ENCODE assay signal across 10 cellular contexts in genomic region chr6:154773610-154774089, GRCh38. TPM values are rescaled to one million over a fixed set of nuclear protein-coding genes. Genes with fewer than 3 reads are reported as not detected.
DNase-seq lines count a peak whose midpoint lies in the region; ATAC-seq, FAIRE-seq and TF ChIP-seq lines count a peak whose summit lies in the region.
"Had no signal": no experiment of that assay in that cellular context is flagged by ENCODE, and none has a peak within 500 bp of the region (broad histone marks: within the 10 kb centered on the region; RNA-seq: fewer than 3 reads in every experiment).

No MANE protein-coding gene starts in this region.

- peak; percentile 83 for ATAC-seq in GM19397 (IDR thresholded peaks at IDR 0.05; ENCODE audit: unreplicated experiment)
- ATAC-seq in HG02938 (IDR thresholded peaks at IDR 0.05; ENCODE audit: unreplicated experiment), result peak; percentile 97
- peak; percentile 81 for ATAC-seq in activated B cell treated with CpG ODN at 0.5 μM for 24 hours (ENCODE audit: low read depth)

- peaks cover 41% of the 10 kb centered on the region for H3K4me1 Mint-ChIP-seq in activated B cell treated with CpG ODN at 0.5 μM for 24 hours

- peak overlapping the region; percentile 64 for H3K27ac Mint-ChIP-seq in activated B cell treated with CpG ODN at 0.5 μM for 24 hours

- intact Hi-C loops in activated B cell treated with CpG ODN at 0.5 μM for 24 hours (cut with micrococcal nuclease), result loop anchor here (1.0 kb wide), 1 partner anchor 40 kb away; the partner anchor contains the start of gene SCAF8

- CTCF ChIA-PET in activated B cell treated with CpG ODN at 0.5 μM for 24 hours (lab: Charles Lee), result interaction anchor here (1.7 kb wide), 1 partner anchor 97 kb away, joined by 9 read pairs; no protein-coding TSS in a partner anchor

- peak; percentile 89 for FAIRE-seq in GM18507 (lab: Jason Lieb, UNC)
- FAIRE-seq in urothelium cell line (lab: Jason Lieb, UNC), result no peak

- H3K36me3 Mint-ChIP-seq in activated B cell treated with CpG ODN at 0.5 μM for 24 hours (ENCODE audit: low read depth), result peaks cover 58% of the 10 kb centered on the region

- H3K4me3 Mint-ChIP-seq in activated B cell treated with CpG ODN at 0.5 μM for 24 hours, result peak overlapping the region; percentile 33

- no peak for TF ChIP-seq CTCF in activated B cell treated with CpG ODN at 0.5 μM for 24 hours (IDR thresholded peaks at IDR 0.05)

- DNase-seq in GM18507 (ENCODE audit: extremely low spot score, insufficient read length, low read depth) (peak; percentile 32), activated B cell treated with CpG ODN at 0.5 μM for 24 hours (no peak), NCI-H2107 (lab: John Stamatoyannopoulos, UW) (no peak), cerebellar nuclear complex (lab: John Stamatoyannopoulos, UW) (no peak), urothelium cell line (ENCODE audit: low spot score) (no peak), AG08396 (ENCODE audit: low spot score) (no peak)
- DNase-seq: activated gamma-delta T cell, occipital lobe had no signal

- POLR2A ChIA-PET in activated B cell treated with CpG ODN at 0.5 μM for 24 hours (lab: Charles Lee), result interaction anchor here (1.0 to 1.2 kb wide), 2 partner anchors 8 to 40 kb away, joined by 4 to 5 read pairs; no protein-coding TSS in a partner anchor

- H3K27me3 Mint-ChIP-seq in activated B cell treated with CpG ODN at 0.5 μM for 24 hours, result no peaks in the 10 kb centered on the region

- no peaks in the 10 kb centered on the region for H3K9me3 Mint-ChIP-seq in activated B cell treated with CpG ODN at 0.5 μM for 24 hours

RNA-seq across cellular contexts. Expression of gene SCAF8, which starts 40.4 kb away (rescaled TPM):
- 56.8 and 65.2 TPM in 2 replicates for total RNA-seq in activated B cell treated with CpG ODN at 0.5 μM for 24 hours
